ENCODE assay signal across 15 cellular contexts in genomic region chr17:18254888-18255649, GRCh38.
"Had no signal": no experiment of that assay in that cellular context is flagged by ENCODE, and none has a peak within 500 bp of the region (broad histone marks: within the 10 kb centered on the region; RNA-seq: fewer than 3 reads in every experiment).

No MANE protein-coding gene starts in this region.

- H3K4me3 ChIP-seq: adrenal gland, esophagus squamous epithelium had no signal

- H3K9me3 Mint-ChIP-seq: activated naive CD4-positive, alpha-beta T cell treated with anti-CD3 and anti-CD28 coated beads, Interleukin-2, amount 10 ng/mL, durations not matched to agents 7 days and 5 days; activated T-helper 2 cell treated with anti-CD3 and anti-CD28 coated beads, Interferon-gamma antibody, Interleukin-2, Interleukin-4, amounts not matched to agents 10 μg/mL and 5 μg/mL and 100 μg/mL, durations not matched to agents 14 hours and 24 hours and 36 hours; nephron progenitor cell had no signal

- H3K9me3 ChIP-seq: adrenal gland, esophagus squamous epithelium had no signal

- H3K27ac Mint-ChIP-seq: activated naive CD4-positive, alpha-beta T cell treated with anti-CD3 and anti-CD28 coated beads, Interleukin-2, amount 10 ng/mL, durations not matched to agents 7 days and 5 days; activated T-helper 2 cell treated with anti-CD3 and anti-CD28 coated beads, Interferon-gamma antibody, Interleukin-2, Interleukin-4, amounts not matched to agents 10 μg/mL and 5 μg/mL and 100 μg/mL, durations not matched to agents 14 hours and 24 hours and 36 hours; nephron progenitor cell had no signal

- ATAC-seq: activated CD4-positive, CD25-positive, alpha-beta regulatory T cell treated with anti-CD3 and anti-CD28 coated beads, Interleukin-2, amount 50 U/mL, for 24 hours; left lobe of liver; sciatic nerve had no signal

- FAIRE-seq: colon, endothelial cell of umbilical vein, keratinocyte had no signal

- H3K27ac ChIP-seq: adrenal gland, esophagus squamous epithelium had no signal

- DNase-seq: activated CD4-positive, alpha-beta T cell treated with anti-CD3 and anti-CD28 coated beads, Interleukin-2, amount 50 U/mL, for 4 hours; activated naive CD4-positive, alpha-beta T cell treated with anti-CD3 and anti-CD28 coated beads, Interleukin-2, amount 10 ng/mL, durations not matched to agents 7 days and 5 days; adrenal gland; esophagus squamous epithelium; hippocampal formation; nephron progenitor cell; stimulated activated CD4-positive, alpha-beta T cell treated with anti-CD3 and anti-CD28 coated beads, Interleukin-1b, Interleukin-23, amount 100 ng/mL, for 48 hours; T-helper 9 cell had no signal

- H3K4me3 Mint-ChIP-seq: activated naive CD4-positive, alpha-beta T cell treated with anti-CD3 and anti-CD28 coated beads, Interleukin-2, amount 10 ng/mL, durations not matched to agents 7 days and 5 days; nephron progenitor cell had no signal

- H3K27me3 Mint-ChIP-seq: activated naive CD4-positive, alpha-beta T cell treated with anti-CD3 and anti-CD28 coated beads, Interleukin-2, amount 10 ng/mL, durations not matched to agents 7 days and 5 days had no signal
